Comparison of ENCODE assay signal across 21 cellular contexts in genomic region chr12:130583800-130584199, GRCh38.
A peak's percentile ranks its signal among the peaks of the same experiment; 100 is the strongest.
DNase-seq lines count a peak whose midpoint lies in the region; ATAC-seq, FAIRE-seq and TF ChIP-seq lines count a peak whose summit lies in the region.
"Had no signal": no experiment of that assay in that cellular context is flagged by ENCODE, and none has a peak within 500 bp of the region (broad histone marks: within the 10 kb centered on the region; RNA-seq: fewer than 3 reads in every experiment).

No MANE protein-coding gene starts in this region.

- CTCF ChIA-PET in IMR-90 (lab: Yijun Ruan, JAX) (no interaction called here), H1 (lab: Charles Lee; ENCODE audit: partially characterized antibody) (no interaction called here)

- intact Hi-C loops in IMR-90 (cut with micrococcal nuclease) = no loop called here

- H2BK5ac ChIP-seq in IMR-90 (ENCODE audit: low read depth, low read length, poor library complexity, severe bottlenecking) (no peak overlapping the region), H1 (ENCODE audit: low read depth, low read length) (no peak overlapping the region)

- H3K4me3 ChIP-seq in IMR-90 (ENCODE audit: insufficient read depth, low read depth, low read length) (no peak overlapping the region), H1 (ENCODE audit: extremely low read depth in 1 of 4, insufficient read depth in 2 of 4, low read depth in 3 of 4, low read length in 4 of 4) (no peak overlapping the region), osteoblast (ENCODE audit: insufficient read depth, low read length) (no peak overlapping the region), Peyer's patch (no peak overlapping the region)
- H3K4me3 ChIP-seq: GM12878, GM23248 had no signal

- H3K4me2 ChIP-seq in IMR-90 (ENCODE audit: low read depth, low read length) (no peak overlapping the region), H1 (ENCODE audit: insufficient read depth in 1 of 2, low read depth in 2 of 2, low read length in 2 of 2) (no peak overlapping the region), osteoblast (ENCODE audit: insufficient read depth, low read length) (no peak overlapping the region)

- BruUV-seq in IMR-90 (replicated peaks; lab: Mats Ljungman, UMichigan) = no TSS peak

- H3K36me3 ChIP-seq in IMR-90 (ENCODE audit: control insufficient read depth, insufficient read depth, low read length) (no peaks in the 10 kb centered on the region), H1 (ENCODE audit: control insufficient read depth in 2 of 4, insufficient read depth in 4 of 4, low read length in 3 of 4) (no peaks in the 10 kb centered on the region), osteoblast (ENCODE audit: insufficient read depth, low read length) (no peaks in the 10 kb centered on the region), Peyer's patch (no peaks in the 10 kb centered on the region)

- POLR2A ChIA-PET in IMR-90 (lab: Charles Lee; ENCODE audit: unreplicated experiment) (no interaction called here), H1 (lab: Charles Lee; ENCODE audit: partially characterized antibody) (no interaction called here)

- in situ Hi-C loops in IMR-90 (cut with MboI; ENCODE audit: low sequenced_read_pairs) = no loop called here

- peaks cover 14% of the 10 kb centered on the region; the same call in 1 of the 2 replicates for H3K23me2 ChIP-seq in H1 (ENCODE audit: low read depth, low read length)

- no peak overlapping the region for H4K5ac ChIP-seq in IMR-90 (ENCODE audit: low read depth, low read length)
- no peak overlapping the region for H4K5ac ChIP-seq in H1 (ENCODE audit: insufficient read length, low read depth, low read length)

- H3K79me2 ChIP-seq in H1 (ENCODE audit: control insufficient read depth in 1 of 2, insufficient read depth in 2 of 2, low read length in 2 of 2) = no peaks in the 10 kb centered on the region
- no peaks in the 10 kb centered on the region for H3K79me2 ChIP-seq in osteoblast (ENCODE audit: insufficient read depth, low read length)

- H2AFZ ChIP-seq in IMR-90 (replicated peaks; ENCODE audit: low read length, poor library complexity) (no peak overlapping the region), H1 (ENCODE audit: low read length) (no peak overlapping the region), osteoblast (ENCODE audit: low read length) (no peak overlapping the region)
- H2AFZ ChIP-seq: GM23248 had no signal

- ATAC-seq in IMR-90 (ENCODE audit: low read depth) = no peak
- ATAC-seq in GM18870 (IDR thresholded peaks at IDR 0.05; ENCODE audit: unreplicated experiment) = no peak
- ATAC-seq: GM12878, HCT116 had no signal

- 25% methylated on average over 4 of the region's 4 CpGs; no CpG with 5 or more reads in 1 of the 2 experiments for WGBS in IMR-90 (ENCODE audit: extremely low coverage in 2 of 2, insufficient read length in 1 of 2), 2 experiments
- 95% methylated on average over 3 of the region's 4 CpGs; no CpG with 5 or more reads in 1 of the 2 experiments for WGBS in H1 (ENCODE audit: extremely low coverage in 1 of 2, insufficient coverage in 1 of 2, insufficient read length in 1 of 2, insufficient replicate concordance in 2 of 2, low coverage in 1 of 2, low lambda C conversion rate in 2 of 2, missing lambda C conversion rate in 1 of 2), 2 experiments

- H2AK9ac ChIP-seq in IMR-90 (replicated peaks; ENCODE audit: low read depth, low read length, poor library complexity) = no peak overlapping the region

- no peak overlapping the region for H3K14ac ChIP-seq in IMR-90 (replicated peaks; ENCODE audit: low read depth, low read length)
- no peak overlapping the region for H3K14ac ChIP-seq in H1 (ENCODE audit: insufficient read length)

- no peak overlapping the region for H2BK120ac ChIP-seq in IMR-90 (ENCODE audit: low read depth, low read length)
- no peak overlapping the region for H2BK120ac ChIP-seq in H1 (replicated peaks; ENCODE audit: low read depth, low read length)

- H3K18ac ChIP-seq in IMR-90 (ENCODE audit: low read depth, low read length) (no peak overlapping the region), H1 (ENCODE audit: extremely low read depth, low read length) (no peak overlapping the region)

- H3K27ac ChIP-seq in IMR-90 (ENCODE audit: insufficient read depth, low read length) (no peak overlapping the region), H1 (ENCODE audit: low read depth, low read length) (no peak overlapping the region), osteoblast (ENCODE audit: low read depth, low read length) (no peak overlapping the region), Peyer's patch (no peak overlapping the region)
- H3K27ac ChIP-seq: GM23248 had no signal

- no peak for TF ChIP-seq EP300 in H1 (IDR thresholded peaks at IDR 0.05; ENCODE audit: borderline replicate concordance in 1 of 2, low read depth in 2 of 2, low read length in 2 of 2)

- H3K4ac ChIP-seq in IMR-90 (ENCODE audit: low read depth, low read length) (no peak overlapping the region), H1 (replicated peaks; ENCODE audit: insufficient read length, low read depth, low read length) (no peak overlapping the region)

- TF ChIP-seq RAD21 in IMR-90 (IDR thresholded peaks at IDR 0.05; ENCODE audit: low read length) = no peak
- TF ChIP-seq RAD21 in H1 (IDR thresholded peaks at IDR 0.05 in 1 of 2, conservative IDR thresholded peaks at IDR 0.05 in 1 of 2; ENCODE audit: low read depth in 2 of 2, low read length in 2 of 2) = no peak

- DNase-seq in GM12891 (ENCODE audit: insufficient read length, low spot score) (no peak), IMR-90 (no peak), H1 (ENCODE audit: low read depth in 1 of 2, low spot score in 2 of 2) (no peak), osteoblast (ENCODE audit: insufficient read length, low spot score, missing footprints) (peak; percentile 55), germinal center (ENCODE audit: low spot score) (no peak), Peyer's patch (no peak)
- DNase-seq: C1 segment of cervical spinal cord; Caco-2; CD4-positive, alpha-beta memory T cell; DMS 273 treated with DMSO at 0.1 percent for 48 hours; DMS79; EL; GDM1; GM23248; H9; HFFc6 had no signal

- peak; percentile 70 for FAIRE-seq in GM12891 (lab: Jason Lieb, UNC)
- no peak for FAIRE-seq in H1 (lab: Jason Lieb, UNC)
- FAIRE-seq: GM18507, GM19239 had no signal

- no peaks in the 10 kb centered on the region for H3K9me1 ChIP-seq in IMR-90 (ENCODE audit: insufficient read depth, low read length)

- H2BK12ac ChIP-seq in H1 (ENCODE audit: low read depth, low read length) = no peak overlapping the region

- H3K23ac ChIP-seq in IMR-90 (ENCODE audit: low read depth, low read length) = no peak overlapping the region
- no peak overlapping the region for H3K23ac ChIP-seq in H1 (ENCODE audit: insufficient read length)

- TF ChIP-seq POLR2A in GM12891 (IDR thresholded peaks at IDR 0.05; ENCODE audit: low read depth, low read length) = no peak
- TF ChIP-seq POLR2A in IMR-90 (IDR thresholded peaks at IDR 0.05; ENCODE audit: low read depth, low read length) = no peak
- no peak for TF ChIP-seq POLR2A in H1 (IDR thresholded peaks at IDR 0.05; ENCODE audit: control extremely low read depth in 1 of 2, low read depth in 2 of 2, low read length in 2 of 2)
- no peak for TF ChIP-seq POLR2A in Peyer's patch (IDR thresholded peaks at IDR 0.05)

- no peak overlapping the region for H4K91ac ChIP-seq in IMR-90 (ENCODE audit: insufficient read depth, low read depth, low read length)
- H4K91ac ChIP-seq in H1 (replicated peaks; ENCODE audit: insufficient read length, low read length) = no peak overlapping the region

- H3K27me3 ChIP-seq in IMR-90 (ENCODE audit: control insufficient read depth, insufficient read depth, low read length) (no peaks in the 10 kb centered on the region), H1 (replicated peaks in 1 of 4; ENCODE audit: control insufficient read depth in 3 of 4, extremely low read depth in 1 of 4, insufficient read depth in 3 of 4, low read length in 3 of 4) (no peaks in the 10 kb centered on the region), osteoblast (ENCODE audit: insufficient read depth, low read length) (no peaks in the 10 kb centered on the region), Peyer's patch (no peaks in the 10 kb centered on the region)

- no peaks in the 10 kb centered on the region for H4K20me1 ChIP-seq in IMR-90 (ENCODE audit: insufficient read depth, low read length)
- peaks cover 0 to 8% of the 10 kb centered on the region in 2 experiments for H4K20me1 ChIP-seq in H1 (replicated peaks in 1 of 2; ENCODE audit: control insufficient read depth in 1 of 2, insufficient read depth in 2 of 2, low read length in 2 of 2)
- no peaks in the 10 kb centered on the region for H4K20me1 ChIP-seq in osteoblast (ENCODE audit: insufficient read depth, low read length)

- no peak overlapping the region for H2AK5ac ChIP-seq in IMR-90 (ENCODE audit: low read depth, low read length)
- peak overlapping the region; percentile 87; the same call in 1 of the 2 replicates for H2AK5ac ChIP-seq in H1 (ENCODE audit: low read depth, low read length)

- H4K8ac ChIP-seq in IMR-90 (ENCODE audit: low read depth in 2 of 2, low read length in 2 of 2) (no peak overlapping the region), H1 (ENCODE audit: extremely low read depth, insufficient read depth, low read length) (no peak overlapping the region)

- H3K4me1 ChIP-seq in IMR-90 (ENCODE audit: control insufficient read depth, insufficient read depth, low read length) = no peaks in the 10 kb centered on the region
- no peaks in the 10 kb centered on the region for H3K4me1 ChIP-seq in H1 (replicated peaks in 1 of 4; ENCODE audit: control insufficient read depth in 3 of 4, insufficient read depth in 4 of 4, low read length in 3 of 4)
- H3K4me1 ChIP-seq in osteoblast (ENCODE audit: insufficient read depth, low read length) = no peaks in the 10 kb centered on the region
- H3K4me1 ChIP-seq in Peyer's patch = no peaks in the 10 kb centered on the region
- H3K4me1 ChIP-seq: Caco-2 had no signal

- dilution Hi-C loops in IMR-90 (cut with HindIII; ENCODE audit: low sequenced_read_pairs, unreplicated experiment) = no loop called here

- H2BK15ac ChIP-seq in IMR-90 (ENCODE audit: low read depth, low read length) = no peak overlapping the region
- H2BK15ac ChIP-seq in H1 (ENCODE audit: low read length) = no peak overlapping the region

- H3K56ac ChIP-seq in IMR-90 (ENCODE audit: extremely low read depth, insufficient read depth, low read length) = no peak overlapping the region
- peak overlapping the region; percentile 77 for H3K56ac ChIP-seq in H1 (replicated peaks; ENCODE audit: insufficient read length, low read depth, low read length)

- peaks cover 32% of the 10 kb centered on the region for H3K9me3 ChIP-seq in IMR-90 (ENCODE audit: control insufficient read depth, insufficient read depth, low read length)
- H3K9me3 ChIP-seq in H1 (ENCODE audit: insufficient read depth in 2 of 2, low read depth in 1 of 2, low read length in 1 of 2) = 0 out of 4 replicates have a peak, but pooled peaks cover 0 to 4% of the 10 kb centered on the region in 2 experiments
- peaks cover 7% of the 10 kb centered on the region for H3K9me3 ChIP-seq in osteoblast (ENCODE audit: low read depth, low read length)
- H3K9me3 ChIP-seq in Peyer's patch = no peaks in the 10 kb centered on the region
- H3K9me3 ChIP-seq: Caco-2 had no signal

- H3K9ac ChIP-seq in IMR-90 (ENCODE audit: low read depth, low read length) = no peak overlapping the region
- H3K9ac ChIP-seq in H1 (replicated peaks in 1 of 4; ENCODE audit: extremely low read depth in 1 of 4, low read depth in 3 of 4, low read length in 3 of 4) = no peak overlapping the region
- H3K9ac ChIP-seq: GM23248 had no signal

- H2BK20ac ChIP-seq in IMR-90 (ENCODE audit: low read depth, low read length) (no peak overlapping the region), H1 (ENCODE audit: low read length) (no peak overlapping the region)

- TF ChIP-seq CTCF in IMR-90 (conservative IDR thresholded peaks at IDR 0.05; ENCODE audit: low read depth, low read length) (no peak), H1 (IDR thresholded peaks at IDR 0.05; ENCODE audit: control extremely low read depth in 1 of 3, insufficient read depth in 1 of 3, low read depth in 1 of 3, low read length in 3 of 3) (no peak), osteoblast (IDR thresholded peaks at IDR 0.05; ENCODE audit: extremely low read depth, low read depth, low read length) (no peak), Peyer's patch (IDR thresholded peaks at IDR 0.05) (no peak)

- H3K79me1 ChIP-seq in IMR-90 (ENCODE audit: low read depth in 1 of 2, low read length in 2 of 2) = no peaks in the 10 kb centered on the region
- H3K79me1 ChIP-seq in H1 (ENCODE audit: low read depth, low read length) = no peaks in the 10 kb centered on the region
